ENCODE assay signal across 8 cellular contexts in genomic region chr7:72493850-72494661, GRCh38.
DNase-seq lines count a peak whose midpoint lies in the region; TF ChIP-seq lines count a peak whose summit lies in the region.

No MANE protein-coding gene starts in this region.

- no peaks in the 10 kb centered on the region for H3K9me2 ChIP-seq in MM.1S (replicated peaks; ENCODE audit: insufficient read depth, low read length)

- no peaks in the 10 kb centered on the region for H3K4me1 ChIP-seq in breast epithelium
- no peaks in the 10 kb centered on the region for H3K4me1 ChIP-seq in MM.1S (ENCODE audit: low read length)
- H3K4me1 ChIP-seq in ovary (ENCODE audit: insufficient read depth) = no peaks in the 10 kb centered on the region

- H3K36me3 Mint-ChIP-seq in MCF 10A (ENCODE audit: insufficient read depth, unreplicated experiment) = no peaks in the 10 kb centered on the region

- CTCF ChIA-PET in MCF 10A (lab: Yijun Ruan, JAX) = interaction anchor here (0.5 to 4.6 kb wide), 42 partner anchors 8 to 820 kb away, joined by 3 to 30 read pairs (median 4); no protein-coding TSS in a partner anchor

- 55 to 61% (median 57%) methylated on average over 17 of the region's 17 CpGs for WGBS in ovary, 3 donors

- DNase-seq in MCF 10A (ENCODE audit: unreplicated experiment) = peak; percentile 68
- DNase-seq in breast epithelium (ENCODE audit: low spot score in 2 of 2) = no peak
- peak; percentile 66 for DNase-seq in MM.1S
- DNase-seq in T follicular helper cell (ENCODE audit: low read depth) = peak; percentile 3
- peak; percentile 43 for DNase-seq in brain microvascular endothelial cell
- peak; percentile 84 for DNase-seq in inferior parietal cortex (ENCODE audit: extremely low spot score)
- DNase-seq in stimulated activated CD4-positive, alpha-beta T cell treated with anti-CD3 and anti-CD28 coated beads, Interleukin-2, amount 100 ng/mL, for 48 hours = peak; percentile 52 to 63
- no peak for DNase-seq in ovary

- no peaks in the 10 kb centered on the region for H4K20me1 ChIP-seq in MM.1S (ENCODE audit: insufficient read depth, low read length)

- peaks cover 11% of the 10 kb centered on the region for H3K9me3 Mint-ChIP-seq in MCF 10A (ENCODE audit: unreplicated experiment)

- in situ Hi-C loops in brain microvascular endothelial cell (cut with HindIII; ENCODE audit: low pct_ligation_motif_present, low sequenced_read_pairs) = no loop called here

- H3K9me3 ChIP-seq in breast epithelium = peaks cover 0 to 22% of the 10 kb centered on the region in 2 donors
- H3K9me3 ChIP-seq in MM.1S (replicated peaks; ENCODE audit: insufficient read depth, low read length) = no peaks in the 10 kb centered on the region
- H3K9me3 ChIP-seq in ovary = no peaks in the 10 kb centered on the region

- TF ChIP-seq POLR2A in breast epithelium (IDR thresholded peaks at IDR 0.05) (no peak), ovary (IDR thresholded peaks at IDR 0.05) (no peak)

- no peak for TF ChIP-seq EP300 in ovary (IDR thresholded peaks at IDR 0.05)

- POLR2A ChIA-PET in MCF 10A (lab: Yijun Ruan, JAX) = no interaction called here

- TF ChIP-seq CTCF in MCF 10A (IDR thresholded peaks at IDR 0.05; ENCODE audit: unreplicated experiment) (peak; percentile 68), breast epithelium (IDR thresholded peaks at IDR 0.05) (peak in 1 of 3 donors; percentile 36), MM.1S (IDR thresholded peaks at IDR 0.05; ENCODE audit: low read length) (peak; percentile 77), brain microvascular endothelial cell (IDR thresholded peaks at IDR 0.05; ENCODE audit: low read depth, low read length, missing control alignments) (peak; percentile 70), ovary (IDR thresholded peaks at IDR 0.05) (no peak)

- H3K27ac Mint-ChIP-seq in MCF 10A (ENCODE audit: low read depth, unreplicated experiment) = no peak overlapping the region

- no peaks in the 10 kb centered on the region for H3F3A ChIP-seq in MM.1S (ENCODE audit: insufficient read depth, low read length)

- H3K4me3 ChIP-seq in breast epithelium (no peak overlapping the region), MM.1S (ENCODE audit: low read length) (no peak overlapping the region), brain microvascular endothelial cell (ENCODE audit: low read depth, low read length) (no peak overlapping the region), ovary (no peak overlapping the region)

- no TSS peak for BruUV-seq in MCF 10A (replicated peaks; lab: Mats Ljungman, UMichigan)

- H3K27me3 ChIP-seq in breast epithelium (no peaks in the 10 kb centered on the region), MM.1S (replicated peaks; ENCODE audit: insufficient read depth, low read length) (no peaks in the 10 kb centered on the region; the same call in 1 of the 2 replicates), brain microvascular endothelial cell (replicated peaks) (no peaks in the 10 kb centered on the region), ovary (no peaks in the 10 kb centered on the region)

- no peaks in the 10 kb centered on the region for H3K4me1 Mint-ChIP-seq in MCF 10A (ENCODE audit: insufficient read depth, unreplicated experiment)

- H3K27me3 Mint-ChIP-seq in MCF 10A (ENCODE audit: insufficient read depth, unreplicated experiment) = no peaks in the 10 kb centered on the region

- H2AFZ ChIP-seq in MM.1S (ENCODE audit: low read length) = 0 out of 2 replicates have a peak overlapping the region, but pooled peaks have one; percentile 15

- H3K27ac ChIP-seq in breast epithelium = no peak overlapping the region
- no peak overlapping the region for H3K27ac ChIP-seq in MM.1S (ENCODE audit: low read length)
- no peak overlapping the region for H3K27ac ChIP-seq in brain microvascular endothelial cell
- H3K27ac ChIP-seq in ovary = no peak overlapping the region

- no peaks in the 10 kb centered on the region for H3K79me2 ChIP-seq in MM.1S (ENCODE audit: low read length)

- H3K4me3 Mint-ChIP-seq in MCF 10A (ENCODE audit: unreplicated experiment) = no peak overlapping the region

- 0 out of 2 replicates have a peak overlapping the region, but pooled peaks have one; percentile 5 for H3K4me2 ChIP-seq in MM.1S (ENCODE audit: low read depth, low read length)

- H3K36me3 ChIP-seq in breast epithelium (no peaks in the 10 kb centered on the region), MM.1S (replicated peaks; ENCODE audit: insufficient read depth, low read length) (no peaks in the 10 kb centered on the region), brain microvascular endothelial cell (replicated peaks) (no peaks in the 10 kb centered on the region), ovary (no peaks in the 10 kb centered on the region)

- intact Hi-C loops in MCF 10A (cut with micrococcal nuclease) (loop anchor here (1.0 to 10.0 kb wide), 3 partner anchors 311 to 1669 kb away; no protein-coding TSS in a partner anchor), breast epithelium (cut with DNase I; ENCODE audit: low total_unique reads) (no loop called here), ovary (cut with DNase I) (no loop called here)

- H3K9ac ChIP-seq in MM.1S (ENCODE audit: low read length) = no peak overlapping the region

Comparison
In these comparisons a context has a peak if more than half of its experiments do, and no peak if none do; other contexts are left out.
1. DNase-seq: peak in MCF 10A (single experiment), MM.1S (single experiment), T follicular helper cell (single experiment), brain microvascular endothelial cell (single experiment), inferior parietal cortex (single experiment) and stimulated activated CD4-positive, alpha-beta T cell treated with anti-CD3 and anti-CD28 coated beads, Interleukin-2, amount 100 ng/mL, for 48 hours (2 of 2); none in breast epithelium (0 of 2) and ovary (0 of 5).
2. CTCF ChIP-seq: peak in MCF 10A (single experiment), MM.1S (single experiment) and brain microvascular endothelial cell (single experiment); none in ovary (0 of 3).